In the genomic region with DNA sequence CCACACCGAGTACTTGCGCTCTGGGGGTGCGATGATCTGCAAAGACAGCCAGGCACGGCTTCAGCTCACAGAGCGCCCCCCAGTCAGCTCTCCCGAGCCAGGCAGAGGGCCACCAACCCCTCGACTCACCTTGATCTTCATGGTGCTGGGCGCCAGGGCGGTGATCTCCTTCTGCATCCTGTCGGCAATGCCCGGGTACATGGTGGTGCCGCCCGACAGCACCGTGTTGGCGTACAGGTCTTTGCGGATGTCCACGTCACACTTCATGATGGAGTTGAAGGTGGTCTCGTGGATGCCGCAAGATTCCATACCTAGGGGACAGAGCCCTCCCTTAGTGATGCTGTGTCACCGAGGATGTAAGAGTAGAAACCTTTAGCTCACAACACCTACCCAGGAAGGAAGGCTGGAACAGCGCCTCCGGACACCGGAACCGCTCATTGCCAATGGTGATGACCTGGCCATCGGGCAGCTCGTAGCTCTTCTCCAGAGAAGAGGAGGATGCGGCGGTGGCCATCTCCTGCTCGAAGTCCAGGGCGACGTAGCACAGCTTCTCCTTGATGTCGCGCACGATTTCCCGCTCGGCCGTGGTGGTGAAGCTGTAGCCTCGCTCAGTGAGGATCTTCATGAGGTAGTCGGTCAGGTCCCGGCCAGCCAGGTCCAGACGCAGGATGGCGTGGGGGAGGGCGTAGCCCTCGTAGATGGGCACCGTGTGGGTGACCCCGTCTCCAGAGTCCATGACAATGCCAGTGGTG, we compare ENCODE assay signal across 8 cellular contexts. TPM values are rescaled to one million over a fixed set of nuclear protein-coding genes. Genes with fewer than 3 reads are reported as not detected.
DNase-seq lines count a peak whose midpoint lies in the region; ATAC-seq, FAIRE-seq and TF ChIP-seq lines count a peak whose summit lies in the region.

No MANE protein-coding gene starts in this region.

- H3K9me3 Mint-ChIP-seq in H9 = peaks cover 7 to 22% of the 10 kb centered on the region in 2 experiments; a peak in 4 of 5 replicates
- H3K9me3 Mint-ChIP-seq in nephron = peaks cover 5% of the 10 kb centered on the region

- peak overlapping the region; percentile 97 for H3K4me2 ChIP-seq in H9 (ENCODE audit: insufficient read depth, insufficient read length, low read length)
- H3K4me2 ChIP-seq in endothelial cell of umbilical vein (ENCODE audit: insufficient read depth, low read length) = peak overlapping the region; percentile 83

- H3K27ac Mint-ChIP-seq in H9 (peak overlapping the region; percentile 91 to 98 (median 96); a peak in 6 of 7 replicates), nephron (peak overlapping the region; percentile 93 to 99 (median 95))

- no peak for TF ChIP-seq POLR2A in endothelial cell of umbilical vein (IDR thresholded peaks at IDR 0.05; ENCODE audit: low read depth, low read length)

- H3T11ph ChIP-seq in H9 (ENCODE audit: low read length) = no peak overlapping the region

- H3K9me3 ChIP-seq in H9 (ENCODE audit: control insufficient read depth, low read depth, low read length) (no peaks in the 10 kb centered on the region), endothelial cell of umbilical vein (replicated peaks; ENCODE audit: control insufficient read depth, insufficient read depth, low read length) (no peaks in the 10 kb centered on the region)

- no peak overlapping the region for H2BK120ac ChIP-seq in H9 (ENCODE audit: low read depth, low read length, poor library complexity, severe bottlenecking)

- H2BK12ac ChIP-seq in H9 (ENCODE audit: insufficient read length, low read depth, low read length) = no peak overlapping the region

- H2BK15ac ChIP-seq in H9 (ENCODE audit: low read depth, low read length) = no peak overlapping the region

- dilution Hi-C loops in endothelial cell of umbilical vein (cut with MboI; ENCODE audit: extremely low pct_ligation_motif_present, low sequenced_read_pairs) = no loop called here

- DNase-seq in H9 (peak; percentile 44), endothelial cell of umbilical vein (ENCODE audit: low read depth, low spot score) (peak; percentile 30), AG08396 (ENCODE audit: low spot score) (no peak), NOMO-1 treated with dmso at 0.1 percent for 144 hours (lab: John Stamatoyannopoulos, UW; ENCODE audit: unreplicated experiment) (no peak), RPMI8226 (no peak)

- intact Hi-C loops in endothelial cell of umbilical vein (cut with micrococcal nuclease) = loop anchor here (1.0 to 5.0 kb wide), 2 partner anchors 116 to 259 kb away; a partner anchor contains a TSS

- H2BK5ac ChIP-seq in H9 (ENCODE audit: insufficient read length, low read length) = no peak overlapping the region

- no peaks in the 10 kb centered on the region for H4K20me1 ChIP-seq in H9 (ENCODE audit: control insufficient read depth, insufficient read depth, insufficient read length)
- H4K20me1 ChIP-seq in endothelial cell of umbilical vein (replicated peaks; ENCODE audit: control insufficient read depth, extremely low read depth, insufficient read depth, low read length) = peaks cover 2% of the 10 kb centered on the region

- no peak overlapping the region for H3K4ac ChIP-seq in H9 (ENCODE audit: low read depth, low read length)

- H3K4me3 Mint-ChIP-seq in H9 (peak overlapping the region; percentile 97 to 100), nephron (peak overlapping the region; percentile 100)

- peaks cover 31% of the 10 kb centered on the region for H3K23me2 ChIP-seq in H9 (ENCODE audit: insufficient read length, low read depth, low read length, poor library complexity, severe bottlenecking)

- H3K27ac ChIP-seq in H9 (ENCODE audit: insufficient read length, low read depth, low read length) (no peak overlapping the region), endothelial cell of umbilical vein (ENCODE audit: insufficient read depth, low read depth, low read length) (no peak overlapping the region)

- H2AK5ac ChIP-seq in H9 (ENCODE audit: insufficient read length, low read length) = no peak overlapping the region

- peak overlapping the region; percentile 83 for H3K9ac ChIP-seq in H9 (ENCODE audit: extremely low read depth, insufficient read length, low read length)
- H3K9ac ChIP-seq in endothelial cell of umbilical vein (replicated peaks; ENCODE audit: extremely low read depth, insufficient read depth, low read length) = peak overlapping the region; percentile 81

- H3K14ac ChIP-seq in H9 (ENCODE audit: insufficient read depth, low read length) = peak overlapping the region; percentile 94

- no CpG with 5 or more reads among the region's 46 CpGs for WGBS in H9 (ENCODE audit: extremely low coverage, insufficient read length, low lambda C conversion rate)

- H4K5ac ChIP-seq in H9 (ENCODE audit: insufficient read length, low read depth, low read length) = no peak overlapping the region

- no TSS peak for BruUV-seq in endothelial cell of umbilical vein (replicated peaks; lab: Mats Ljungman, UMichigan)

- H3K27me3 Mint-ChIP-seq in H9 (ENCODE audit: low read depth) (peaks cover 6% of the 10 kb centered on the region), nephron (ENCODE audit: low read depth) (peaks cover 17% of the 10 kb centered on the region)

- H4K8ac ChIP-seq in H9 (replicated peaks; ENCODE audit: insufficient read length, low read depth, low read length) = no peak overlapping the region

- H2BK20ac ChIP-seq in H9 (ENCODE audit: low read depth, low read length, poor library complexity, severe bottlenecking) = no peak overlapping the region

- H3K79me2 ChIP-seq in H9 (ENCODE audit: insufficient read depth, low read length) (peaks cover 21% of the 10 kb centered on the region; the same call in 1 of the 2 replicates), endothelial cell of umbilical vein (ENCODE audit: control insufficient read depth, insufficient read depth, low read length) (peaks cover 46% of the 10 kb centered on the region)

- peak; percentile 15 for FAIRE-seq in endothelial cell of umbilical vein (lab: Jason Lieb, UNC)

- H3K56ac ChIP-seq in H9 (ENCODE audit: insufficient read length, low read depth, low read length) = no peak overlapping the region

- H3K36me3 Mint-ChIP-seq in H9 (ENCODE audit: insufficient read depth in 1 of 3, low read depth in 3 of 3) = peaks cover 38 to 45% (median 38%) of the 10 kb centered on the region in 3 experiments
- H3K36me3 Mint-ChIP-seq in nephron (ENCODE audit: low read depth) = peaks cover 48% of the 10 kb centered on the region

- H3K4me3 ChIP-seq in WI38 (ENCODE audit: low read depth, low read length) (peak overlapping the region; percentile 95), endothelial cell of umbilical vein (replicated peaks in 1 of 3; ENCODE audit: insufficient read depth in 1 of 3, low read depth in 1 of 3, low read length in 3 of 3) (peak overlapping the region; percentile 42 to 93 (median 78))

- H3K27me3 ChIP-seq in H9 (ENCODE audit: insufficient read depth, low read length) = no peaks in the 10 kb centered on the region
- no peaks in the 10 kb centered on the region for H3K27me3 ChIP-seq in endothelial cell of umbilical vein (ENCODE audit: control insufficient read depth in 2 of 2, insufficient read depth in 2 of 2, low read length in 2 of 2)

- H3K79me1 ChIP-seq in H9 (ENCODE audit: insufficient read depth, low read depth, low read length, poor library complexity, severe bottlenecking) = no peaks in the 10 kb centered on the region

- no peaks in the 10 kb centered on the region for H3K9me1 ChIP-seq in endothelial cell of umbilical vein (replicated peaks; ENCODE audit: control insufficient read depth, extremely low read depth, insufficient read depth, low read length)

- TF ChIP-seq CTCF in H9 (conservative IDR thresholded peaks at IDR 0.05) (no peak), WI38 (IDR thresholded peaks at IDR 0.05; ENCODE audit: low read depth, low read length) (no peak), endothelial cell of umbilical vein (IDR thresholded peaks at IDR 0.05; ENCODE audit: extremely low read depth in 1 of 2, insufficient read depth in 1 of 2, low read depth in 1 of 2, low read length in 2 of 2) (no peak), nephron (IDR thresholded peaks at IDR 0.05; ENCODE audit: unreplicated experiment in 3 of 3) (no peak)

- no peak overlapping the region for H4K91ac ChIP-seq in H9 (ENCODE audit: insufficient read length, low read depth, low read length)

- H3K36me3 ChIP-seq in endothelial cell of umbilical vein (ENCODE audit: control insufficient read depth in 2 of 2, extremely low read depth in 1 of 2, insufficient read depth in 2 of 2, low read length in 2 of 2) = peaks cover 15 to 24% of the 10 kb centered on the region in 2 experiments

- no peak for ATAC-seq in HG02759 (IDR thresholded peaks at IDR 0.05; ENCODE audit: unreplicated experiment)

- peaks cover 21 to 31% of the 10 kb centered on the region in 2 experiments for H3K4me1 Mint-ChIP-seq in H9
- peaks cover 23% of the 10 kb centered on the region for H3K4me1 Mint-ChIP-seq in nephron

- H3K23ac ChIP-seq in H9 (ENCODE audit: insufficient read length, low read depth, low read length) = no peak overlapping the region

- POLR2A ChIA-PET in endothelial cell of umbilical vein (lab: Charles Lee) = interaction anchor here (1.1 to 1.9 kb wide), 3 partner anchors 56 to 116 kb away, joined by 3 to 6 read pairs (median 3); a partner anchor contains a TSS

- H2AFZ ChIP-seq in H9 (ENCODE audit: low read length) = no peak overlapping the region
- H2AFZ ChIP-seq in endothelial cell of umbilical vein (ENCODE audit: low read depth, low read length) = no peak overlapping the region

- peak overlapping the region; percentile 16 for H3K18ac ChIP-seq in H9 (ENCODE audit: insufficient read length, low read depth, low read length)

- CTCF ChIA-PET in endothelial cell of umbilical vein (lab: Charles Lee) = no interaction called here

- H3K4me1 ChIP-seq in H9 (ENCODE audit: insufficient read depth, low read length) = no peaks in the 10 kb centered on the region
- H3K4me1 ChIP-seq in endothelial cell of umbilical vein (ENCODE audit: control insufficient read depth, extremely low read depth, insufficient read depth, low read length) = peaks cover 26% of the 10 kb centered on the region

RNA-seq across cellular contexts. Expression of a gene that starts 1.6 kb away (rescaled TPM):
- total RNA-seq in H9 (2021) (4,136 and 4,160 TPM in 2 replicates), endothelial cell of umbilical vein (6,127 and 6,180 TPM in 2 replicates)
- polyA plus RNA-seq in endothelial cell of umbilical vein = 7,850 and 10,663 TPM in 2 replicates
- 8,486 and 8,491 TPM in 2 replicates for polyA plus RNA-seq in endothelial cell of umbilical vein (2011; cell fraction: cytosol; rRNA removed)
- 3,539 and 4,015 TPM in 2 replicates for polyA plus RNA-seq in endothelial cell of umbilical vein (2011; cell fraction: nucleus; rRNA removed)
- 6,029 and 7,831 TPM in 2 replicates for polyA plus RNA-seq in endothelial cell of umbilical vein (2012)
- polyA minus RNA-seq in endothelial cell of umbilical vein = 1,957 and 3,242 TPM in 2 replicates
- 776 TPM for polyA minus RNA-seq in endothelial cell of umbilical vein (2011; cell fraction: cytosol; rRNA and poly(A)+ RNA removed)
- 664 and 1,635 TPM in 2 replicates for polyA minus RNA-seq in endothelial cell of umbilical vein (2011; cell fraction: nucleus; rRNA and poly(A)+ RNA removed)

RNA-seq across cellular contexts. Expression of a gene that starts 17.2 kb away (rescaled TPM):
- total RNA-seq in H9 (2021) (1.0 and 1.6 TPM in 2 replicates), endothelial cell of umbilical vein (0.58 and 0.71 TPM in 2 replicates)
- 0.32 and 0.46 TPM in 2 replicates for polyA plus RNA-seq in endothelial cell of umbilical vein
- 0.06 and 0.10 TPM in 2 replicates for polyA plus RNA-seq in endothelial cell of umbilical vein (2011; cell fraction: cytosol; rRNA removed)
- 0.43 and 0.87 TPM in 2 replicates for polyA plus RNA-seq in endothelial cell of umbilical vein (2011; cell fraction: nucleus; rRNA removed)
- 0.12 and 0.25 TPM in 2 replicates for polyA plus RNA-seq in endothelial cell of umbilical vein (2012)
- polyA minus RNA-seq in endothelial cell of umbilical vein = 0.41 TPM in 1 of 2 replicates, not detected in the other
- polyA minus RNA-seq in endothelial cell of umbilical vein (2011; cell fraction: cytosol; rRNA and poly(A)+ RNA removed) = 1.1 TPM
- 0.67 and 1.4 TPM in 2 replicates for polyA minus RNA-seq in endothelial cell of umbilical vein (2011; cell fraction: nucleus; rRNA and poly(A)+ RNA removed)

RNA-seq across cellular contexts. Expression of a gene that starts 41.2 kb away (rescaled TPM):
- total RNA-seq in H9 (2021) (54.0 and 54.8 TPM in 2 replicates), endothelial cell of umbilical vein (50.2 and 54.3 TPM in 2 replicates)
- polyA plus RNA-seq in endothelial cell of umbilical vein = 35.4 and 40.4 TPM in 2 replicates
- polyA plus RNA-seq in endothelial cell of umbilical vein (2011; cell fraction: cytosol; rRNA removed) = 18.0 and 31.7 TPM in 2 replicates
- polyA plus RNA-seq in endothelial cell of umbilical vein (2011; cell fraction: nucleus; rRNA removed) = 58.5 and 65.6 TPM in 2 replicates
- 17.9 and 28.1 TPM in 2 replicates for polyA plus RNA-seq in endothelial cell of umbilical vein (2012)
- polyA minus RNA-seq in endothelial cell of umbilical vein = 21.6 and 30.8 TPM in 2 replicates
- polyA minus RNA-seq in endothelial cell of umbilical vein (2011; cell fraction: cytosol; rRNA and poly(A)+ RNA removed) = 7.8 TPM
- 34.6 and 44.7 TPM in 2 replicates for polyA minus RNA-seq in endothelial cell of umbilical vein (2011; cell fraction: nucleus; rRNA and poly(A)+ RNA removed)

Comparison
In these comparisons a context has a peak if more than half of its experiments do, and no peak if none do; other contexts are left out.
1. DNase-seq: peak in H9 (single experiment) and endothelial cell of umbilical vein (single experiment); none in AG08396 (single experiment), NOMO-1 treated with dmso at 0.1 percent for 144 hours (single experiment) and RPMI8226 (single experiment).